9 cellular contexts compared by ENCODE assay signal in the genomic region with DNA sequence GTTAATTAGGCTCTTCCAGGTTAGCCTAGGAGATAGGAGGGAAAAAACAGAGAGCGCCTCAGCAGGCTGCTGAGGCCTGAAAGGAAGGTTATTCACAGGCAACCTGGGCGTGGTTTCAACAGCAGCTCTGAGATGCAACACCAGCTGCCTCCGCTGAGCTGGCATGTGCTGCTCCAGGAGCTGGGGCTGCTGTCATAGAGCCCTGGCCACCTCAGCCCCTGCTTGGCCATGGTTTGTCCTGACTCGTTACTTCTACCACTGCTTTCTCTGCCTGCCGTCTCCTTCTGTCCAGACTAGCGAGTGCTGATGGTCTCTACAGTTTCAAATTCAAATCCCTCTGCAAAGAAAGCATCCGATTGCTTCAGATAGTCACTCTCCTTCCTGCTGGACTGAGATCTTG. TPM values are rescaled to one million over a fixed set of nuclear protein-coding genes. Genes with fewer than 3 reads are reported as not detected.
DNase-seq lines count a peak whose midpoint lies in the region; ATAC-seq and TF ChIP-seq lines count a peak whose summit lies in the region.
"Had no signal": no experiment of that assay in that cellular context is flagged by ENCODE, and none has a peak within 500 bp of the region (broad histone marks: within the 10 kb centered on the region; RNA-seq: fewer than 3 reads in every experiment).

No MANE protein-coding gene starts in this region.

- no peaks in the 10 kb centered on the region for H3K27me3 ChIP-seq in BJ (ENCODE audit: control insufficient read depth, insufficient read depth, low read length)

- no peaks in the 10 kb centered on the region for H3K36me3 Mint-ChIP-seq in glutamatergic neuron (ENCODE audit: unreplicated experiment)
- no peaks in the 10 kb centered on the region for H3K36me3 Mint-ChIP-seq in T-helper 17 cell (ENCODE audit: low read depth)

- H3K4me3 Mint-ChIP-seq in glutamatergic neuron (ENCODE audit: unreplicated experiment) (no peak overlapping the region), T-helper 17 cell (no peak overlapping the region)

- ATAC-seq in T-helper 17 cell, result no peak

- in situ Hi-C loops in GM13977 (cut with MboI; ENCODE audit: low pct_unique_long_range_greater_than_20kb, low sequenced_read_pairs, unreplicated experiment), result no loop called here

- no peaks in the 10 kb centered on the region for H3K36me3 ChIP-seq in BJ (ENCODE audit: control insufficient read depth, insufficient read depth, low read length)

- CTCF ChIA-PET in BJ (lab: Yijun Ruan, JAX), result interaction anchor here (1.2 kb wide), 1 partner anchor 9 kb away, joined by 3 read pairs; no protein-coding TSS in a partner anchor

- H3K27ac ChIP-seq in coronary artery, result no peak overlapping the region

- H3K9me3 ChIP-seq in T-helper 17 cell (ENCODE audit: control insufficient read depth, low read length, poor library complexity, severe bottlenecking), result no peaks in the 10 kb centered on the region

- H3K4me1 Mint-ChIP-seq in glutamatergic neuron (ENCODE audit: low read depth, unreplicated experiment) (peaks cover 19% of the 10 kb centered on the region), T-helper 17 cell (peaks cover 2% of the 10 kb centered on the region)

- DNase-seq in BJ (ENCODE audit: low read depth) (no peak), LHCN-M2 (ENCODE audit: low read depth) (peak; percentile 75), RPMI8226 (peak; percentile 69), glutamatergic neuron (peak; percentile 77), coronary artery (ENCODE audit: low spot score) (no peak), GM19238 (ENCODE audit: insufficient read length, low spot score) (no peak), GM13977 (ENCODE audit: low spot score) (no peak), T-helper 17 cell (no peak)
- DNase-seq: cerebellar nuclear complex had no signal

- H3K27me3 Mint-ChIP-seq in glutamatergic neuron (ENCODE audit: unreplicated experiment) (no peaks in the 10 kb centered on the region), T-helper 17 cell (no peaks in the 10 kb centered on the region)

- TF ChIP-seq CTCF in BJ (IDR thresholded peaks at IDR 0.05; ENCODE audit: insufficient read depth, low read depth, low read length) (peak; percentile 11; the same call in 1 of the 2 replicates), glutamatergic neuron (IDR thresholded peaks at IDR 0.05; ENCODE audit: partially characterized antibody, unreplicated experiment) (no peak), coronary artery (IDR thresholded peaks at IDR 0.05) (no peak), GM13977 (IDR thresholded peaks at IDR 0.05; ENCODE audit: extremely low read depth, insufficient read depth, missing control alignments) (no peak)

- H3K4me3 ChIP-seq in BJ (ENCODE audit: low read depth, low read length) (no peak overlapping the region), coronary artery (no peak overlapping the region)

- H3K9me3 Mint-ChIP-seq in glutamatergic neuron (ENCODE audit: unreplicated experiment), result peaks cover 1% of the 10 kb centered on the region

- peak overlapping the region; percentile 70 for H3K27ac Mint-ChIP-seq in glutamatergic neuron (ENCODE audit: unreplicated experiment)
- H3K27ac Mint-ChIP-seq in T-helper 17 cell, result no peak overlapping the region

- POLR2A ChIA-PET in BJ (lab: Charles Lee), result no interaction called here

RNA-seq across cellular contexts. Expression of a gene that starts 32.5 kb away (rescaled TPM):
- polyA plus RNA-seq in BJ (2011; rRNA removed), result 5.6 and 8.7 TPM in 2 replicates
- polyA minus RNA-seq in BJ (2011; rRNA and poly(A)+ RNA removed), result 2.3 and 3.6 TPM in 2 replicates
- total RNA-seq in LHCN-M2 (2014; rRNA removed) (38.6 and 53.4 TPM in 2 replicates), glutamatergic neuron (ENCODE audit: unreplicated experiment) (6.9 TPM), T-helper 17 cell (1 to 10 TPM; 2.1 TPM)
- 12.6 TPM for polyA plus RNA-seq in LHCN-M2 (2012)

RNA-seq across cellular contexts. Expression of a gene that starts 48.8 kb away (rescaled TPM):
- polyA plus RNA-seq in BJ (2011; rRNA removed), result 0.39 and 0.50 TPM in 2 replicates
- 0.21 and 0.28 TPM in 2 replicates for polyA minus RNA-seq in BJ (2011; rRNA and poly(A)+ RNA removed)
- 0.29 and 0.38 TPM in 2 replicates for total RNA-seq in LHCN-M2 (2014; rRNA removed)
- 0.18 TPM for polyA plus RNA-seq in LHCN-M2 (2012)
- not detected for total RNA-seq in glutamatergic neuron (ENCODE audit: unreplicated experiment)
- not detected for total RNA-seq in T-helper 17 cell

Comparison
In these comparisons a context has a peak if more than half of its experiments do, and no peak if none do; other contexts are left out.
1. DNase-seq: peak in LHCN-M2 (single experiment), RPMI8226 (single experiment) and glutamatergic neuron (single experiment); none in BJ (single experiment), coronary artery (single experiment), GM19238 (single experiment), GM13977 (single experiment) and T-helper 17 cell (0 of 3).